ENCODE assay signal across 8 cellular contexts in genomic region chr5:119070578-119070827, GRCh38. TPM values are rescaled to one million over a fixed set of nuclear protein-coding genes. Genes with fewer than 3 reads are reported as not detected.
DNase-seq lines count a peak whose midpoint lies in the region; ATAC-seq and TF ChIP-seq lines count a peak whose summit lies in the region.

No MANE protein-coding gene starts in this region.

- no peaks in the 10 kb centered on the region for H4K20me1 ChIP-seq in neural cell (ENCODE audit: insufficient read depth)

- peak overlapping the region; percentile 49 for H3K9ac ChIP-seq in neural cell (ENCODE audit: low read length)

- no peaks in the 10 kb centered on the region for H3K36me3 Mint-ChIP-seq in CD14-positive monocyte

- peak overlapping the region; percentile 85 to 98 for H3K4me3 Mint-ChIP-seq in CD14-positive monocyte

- no peaks in the 10 kb centered on the region for H3F3A ChIP-seq in neural cell (ENCODE audit: insufficient read depth, low read length, poor library complexity, severe bottlenecking)

- intact Hi-C loops in CD14-positive monocyte (cut with micrococcal nuclease) = loop anchor here (5.0 to 10.0 kb wide), 4 partner anchors 33 to 194 kb away; partner anchors contain the start of gene DTWD2 (in 1 of the 2)

- peak overlapping the region; percentile 93 to 99 (median 99) for H3K27ac Mint-ChIP-seq in CD14-positive monocyte

- no peaks in the 10 kb centered on the region for H3K9me3 Mint-ChIP-seq in CD14-positive monocyte

- TF ChIP-seq CTCF in CD14-positive monocyte (IDR thresholded peaks at IDR 0.05) (no peak), epithelial cell of esophagus (IDR thresholded peaks at IDR 0.05; ENCODE audit: insufficient read depth, low read depth, low read length, missing control alignments) (no peak), neural cell (IDR thresholded peaks at IDR 0.05; ENCODE audit: poor library complexity, severe bottlenecking) (peak; percentile 27), GM10266 (IDR thresholded peaks at IDR 0.05; ENCODE audit: control insufficient read depth, insufficient read depth, low read depth, missing control alignments) (no peak)

- no peaks in the 10 kb centered on the region for H3K36me3 ChIP-seq in neural cell (ENCODE audit: insufficient read depth, low read length)

- ATAC-seq in GM19025 (IDR thresholded peaks at IDR 0.05; ENCODE audit: low read depth, unreplicated experiment) (peak; percentile 41), HG03135 (IDR thresholded peaks at IDR 0.05; ENCODE audit: unreplicated experiment) (peak; percentile 59)

- peak overlapping the region; percentile 92 for H3K4me3 ChIP-seq in epithelial cell of esophagus (ENCODE audit: low read length)
- peak overlapping the region; percentile 95 for H3K4me3 ChIP-seq in neural cell (ENCODE audit: low read length)

- H3K4me2 ChIP-seq in neural cell (ENCODE audit: low read length) = peak overlapping the region; percentile 40

- H3K27ac ChIP-seq in neural cell (ENCODE audit: low read length) = peak overlapping the region; percentile 93

- peaks cover 38% of the 10 kb centered on the region for H3K4me1 Mint-ChIP-seq in CD14-positive monocyte

- H3K27me3 ChIP-seq in neural cell (ENCODE audit: insufficient read depth, low read depth, low read length) = no peaks in the 10 kb centered on the region

- peak; percentile 7 for TF ChIP-seq EP300 in neural cell (conservative IDR thresholded peaks at IDR 0.05; ENCODE audit: poor library complexity, severe bottlenecking)

- H2AFZ ChIP-seq in neural cell (ENCODE audit: low read depth, low read length) = peak overlapping the region; percentile 37

- TF ChIP-seq RAD21 in neural cell (conservative IDR thresholded peaks at IDR 0.05) = no peak

- H3K79me2 ChIP-seq in neural cell (replicated peaks; ENCODE audit: insufficient read depth, low read length) = peaks cover 14% of the 10 kb centered on the region

- H3K9me3 ChIP-seq in neural cell (ENCODE audit: low read length) = no peaks in the 10 kb centered on the region

- H3K27me3 Mint-ChIP-seq in CD14-positive monocyte (ENCODE audit: low read depth in 3 of 3) = no peaks in the 10 kb centered on the region

- no peak for DNase-seq in CD14-positive monocyte (ENCODE audit: low spot score)
- peak; percentile 99 for DNase-seq in SIG-M5 treated with dmso at 0.1 percent for 504 hours (lab: John Stamatoyannopoulos, UW; ENCODE audit: unreplicated experiment)
- DNase-seq in epithelial cell of esophagus (ENCODE audit: low read depth) = no peak
- no peak for DNase-seq in MV-4-11 (lab: John Stamatoyannopoulos, UW)
- DNase-seq in GM10266 (ENCODE audit: extremely low spot score) = no peak

- no peaks in the 10 kb centered on the region for H3K9me2 ChIP-seq in neural cell (ENCODE audit: insufficient read depth, low read length)

TF ChIP-seq in neural cell, 6 proteins besides CTCF, POLR2A, EP300 and RAD21:
- no peak for TF ChIP-seq REST (IDR thresholded peaks at IDR 0.05; ENCODE audit: borderline replicate concordance)
- TF ChIP-seq SMC3 (conservative IDR thresholded peaks at IDR 0.05; ENCODE audit: poor library complexity) = no peak
- no peak for TF ChIP-seq EZH2 (IDR thresholded peaks at IDR 0.05; ENCODE audit: borderline replicate concordance, insufficient read depth, low read length, poor library complexity, severe bottlenecking)
- TF ChIP-seq POLR2AphosphoS5 (IDR thresholded peaks at IDR 0.05) = no peak
- no peak for TF ChIP-seq TAF1 (IDR thresholded peaks at IDR 0.05; ENCODE audit: low read depth)
- peak; percentile 67 for TF ChIP-seq MXI1 (conservative IDR thresholded peaks at IDR 0.05; ENCODE audit: poor library complexity, severe bottlenecking)

RNA-seq across cellular contexts. Expression of gene DMXL1, which starts 0.4 kb away (rescaled TPM):
- 10 to 100 TPM; 15.5 to 19.5 TPM for polyA plus RNA-seq in CD14-positive monocyte
- 27.3 and 46.9 TPM in 2 replicates for polyA plus RNA-seq in neural cell
- 115 and 139 TPM in 2 replicates for polyA minus RNA-seq in neural cell
